ENCODE assay signal across 17 cellular contexts in genomic region chr2:211751853-211752252, GRCh38.
"Had no signal": no experiment of that assay in that cellular context is flagged by ENCODE, and none has a peak within 500 bp of the region (broad histone marks: within the 10 kb centered on the region; RNA-seq: fewer than 3 reads in every experiment).

No MANE protein-coding gene starts in this region.

- H3K36me3 ChIP-seq: ascending aorta, breast epithelium, gastroesophageal sphincter, heart right ventricle, thoracic aorta had no signal

- H3K27ac Mint-ChIP-seq: activated naive CD4-positive, alpha-beta T cell treated with anti-CD3 and anti-CD28 coated beads for 36 hours; activated T-helper 17 cell treated with anti-CD3 and anti-CD28 coated beads, Interleukin-2, amount 50 U/mL, for 72 hours; endodermal cell; nephron; stimulated activated effector memory CD8-positive, alpha-beta T cell treated with anti-CD3 and anti-CD28 coated beads, Interleukin-12 subunit alpha, Interleukin-12 subunit beta, amount 100 ng/mL, for 72 hours had no signal

- H3K27me3 ChIP-seq: ascending aorta, breast epithelium, gastroesophageal sphincter, heart right ventricle had no signal

- DNase-seq: activated CD4-positive, alpha-beta T cell treated with anti-CD3 and anti-CD28 coated beads for 1 hour; activated CD4-positive, alpha-beta T cell treated with anti-CD3 and anti-CD28 coated beads, Interleukin-2, amount 50 U/mL, for 4 hours; activated naive CD4-positive, alpha-beta T cell treated with anti-CD3 and anti-CD28 coated beads for 36 hours; activated T-cell treated with anti-CD3 and anti-CD28 coated beads for 4 hours; endodermal cell; erythroblast; heart right ventricle; mesendoderm; occipital lobe had no signal

- H3K27me3 Mint-ChIP-seq: activated T-helper 17 cell treated with anti-CD3 and anti-CD28 coated beads, Interleukin-2, amount 50 U/mL, for 72 hours had no signal

- ATAC-seq: activated T-helper 17 cell treated with anti-CD3 and anti-CD28 coated beads, Interleukin-2, amount 50 U/mL, for 72 hours; gastroesophageal sphincter; stimulated activated effector memory CD8-positive, alpha-beta T cell treated with anti-CD3 and anti-CD28 coated beads, Interleukin-12 subunit alpha, Interleukin-12 subunit beta, amount 100 ng/mL, for 72 hours had no signal

- H3K4me1 Mint-ChIP-seq: activated T-helper 17 cell treated with anti-CD3 and anti-CD28 coated beads, Interleukin-2, amount 50 U/mL, for 72 hours; endodermal cell; stimulated activated effector memory CD8-positive, alpha-beta T cell treated with anti-CD3 and anti-CD28 coated beads, Interleukin-12 subunit alpha, Interleukin-12 subunit beta, amount 100 ng/mL, for 72 hours had no signal

- H3K4me3 ChIP-seq: ascending aorta, breast epithelium, gastroesophageal sphincter, heart right ventricle, thoracic aorta had no signal

- H3K27ac ChIP-seq: ascending aorta, breast epithelium, gastroesophageal sphincter, heart right ventricle, thoracic aorta, VCaP had no signal

- H3K9me3 ChIP-seq: ascending aorta, breast epithelium, gastroesophageal sphincter, heart right ventricle, thoracic aorta had no signal

- H3K36me3 Mint-ChIP-seq: stimulated activated effector memory CD8-positive, alpha-beta T cell treated with anti-CD3 and anti-CD28 coated beads, Interleukin-12 subunit alpha, Interleukin-12 subunit beta, amount 100 ng/mL, for 72 hours had no signal

- H3K9me3 Mint-ChIP-seq: activated naive CD4-positive, alpha-beta T cell treated with anti-CD3 and anti-CD28 coated beads for 36 hours; activated T-helper 17 cell treated with anti-CD3 and anti-CD28 coated beads, Interleukin-2, amount 50 U/mL, for 72 hours; endodermal cell; nephron; stimulated activated effector memory CD8-positive, alpha-beta T cell treated with anti-CD3 and anti-CD28 coated beads, Interleukin-12 subunit alpha, Interleukin-12 subunit beta, amount 100 ng/mL, for 72 hours had no signal

- H3K4me1 ChIP-seq: ascending aorta, breast epithelium, gastroesophageal sphincter had no signal

- H3K4me3 Mint-ChIP-seq: activated naive CD4-positive, alpha-beta T cell treated with anti-CD3 and anti-CD28 coated beads for 36 hours; activated T-helper 17 cell treated with anti-CD3 and anti-CD28 coated beads, Interleukin-2, amount 50 U/mL, for 72 hours; endodermal cell; nephron; stimulated activated effector memory CD8-positive, alpha-beta T cell treated with anti-CD3 and anti-CD28 coated beads, Interleukin-12 subunit alpha, Interleukin-12 subunit beta, amount 100 ng/mL, for 72 hours had no signal
